8 cellular contexts compared by ENCODE assay signal in genomic region chr19:43555185-43555770, GRCh38. TPM values are rescaled to one million over a fixed set of nuclear protein-coding genes. Genes with fewer than 3 reads are reported as not detected.
A peak's percentile ranks its signal among the peaks of the same experiment; 100 is the strongest.
DNase-seq lines count a peak whose midpoint lies in the region; ATAC-seq, FAIRE-seq and TF ChIP-seq lines count a peak whose summit lies in the region.

No MANE protein-coding gene starts in this region.

- H3K27me3 ChIP-seq in bronchial epithelial cell (ENCODE audit: control insufficient read depth, insufficient read depth, low read length): no peaks in the 10 kb centered on the region

- intact Hi-C loops in Right ventricle myocardium superior (cut with DNase I) (no loop called here), Right ventricle myocardium inferior (cut with DNase I) (no loop called here)

- TF ChIP-seq CTCF in bronchial epithelial cell (IDR thresholded peaks at IDR 0.05; ENCODE audit: insufficient read depth, low read length, severe bottlenecking): peak; percentile 93

- no peak overlapping the region for H3K4me3 ChIP-seq in bronchial epithelial cell (ENCODE audit: low read depth, low read length)

- peak; percentile 34 for ATAC-seq in Right ventricle myocardium superior (ENCODE audit: poor library complexity)
- ATAC-seq in Right ventricle myocardium inferior: no peak
- ATAC-seq in HG03159 (IDR thresholded peaks at IDR 0.05; ENCODE audit: unreplicated experiment): no peak

- DNase-seq in Right ventricle myocardium superior (peak; percentile 67), Right ventricle myocardium inferior (ENCODE audit: missing footprints) (no peak), NCI-H2171 (lab: John Stamatoyannopoulos, UW) (peak; percentile 22), bronchial epithelial cell (ENCODE audit: low read depth) (peak; percentile 61), kidney tubule cell (ENCODE audit: low spot score) (peak; percentile 63)
- DNase-seq in activated CD4-positive, CD25-positive, alpha-beta regulatory T cell treated with anti-CD3 and anti-CD28 coated beads, Interleukin-2, amount 50 U/mL, for 16 hours (ENCODE audit: low read depth, low spot score): peak; percentile 67
- DNase-seq in stimulated activated CD4-positive, alpha-beta T cell treated with anti-CD3 and anti-CD28 coated beads, Interleukin-4, amount 100 ng/mL, for 48 hours (ENCODE audit: low read depth in 2 of 2): peak; percentile 72 to 77

- FAIRE-seq in bronchial epithelial cell (lab: Jason Lieb, UNC): no peak

- H3K36me3 ChIP-seq in bronchial epithelial cell (ENCODE audit: control insufficient read depth, insufficient read depth, low read length): peaks cover 24% of the 10 kb centered on the region

RNA-seq across cellular contexts. Expression of gene XRCC1, which starts 20.0 kb away (rescaled TPM):
- 12.4 TPM for total RNA-seq in Right ventricle myocardium superior
- 12.2 TPM for total RNA-seq in Right ventricle myocardium inferior
- 8.3 and 10.5 TPM in 2 replicates for total RNA-seq in bronchial epithelial cell

RNA-seq across cellular contexts. Expression of gene PINLYP, which starts 20.3 kb away (rescaled TPM):
- total RNA-seq in Right ventricle myocardium superior (0.46 TPM), Right ventricle myocardium inferior (2.2 TPM), bronchial epithelial cell (0.53 and 0.64 TPM in 2 replicates)

RNA-seq across cellular contexts. Expression of gene ZNF575, which starts 22.3 kb away (rescaled TPM):
- 1.5 TPM for total RNA-seq in Right ventricle myocardium superior
- total RNA-seq in Right ventricle myocardium inferior: 1.8 TPM
- total RNA-seq in bronchial epithelial cell: not detected in 2 replicates

RNA-seq across cellular contexts. Expression of gene ETHE1, which starts 28.3 kb away (rescaled TPM):
- total RNA-seq in Right ventricle myocardium superior (14.7 TPM), Right ventricle myocardium inferior (15.2 TPM), bronchial epithelial cell (179 and 183 TPM in 2 replicates)

RNA-seq across cellular contexts. Expression of gene IRGQ, which starts 40.7 kb away (rescaled TPM):
- total RNA-seq in Right ventricle myocardium superior: 16.7 TPM
- total RNA-seq in Right ventricle myocardium inferior: 16.2 TPM
- 15.9 and 19.5 TPM in 2 replicates for total RNA-seq in bronchial epithelial cell
